8 cellular contexts compared by ENCODE assay signal in genomic region chr18:79987566-79987965, GRCh38. TPM values are rescaled to one million over a fixed set of nuclear protein-coding genes. Genes with fewer than 3 reads are reported as not detected.
DNase-seq lines count a peak whose midpoint lies in the region; ATAC-seq and TF ChIP-seq lines count a peak whose summit lies in the region.

No MANE protein-coding gene starts in this region.

- peaks cover 41% of the 10 kb centered on the region for H3K36me3 ChIP-seq in RWPE2 (ENCODE audit: low read depth)
- H3K36me3 ChIP-seq in fibroblast of lung (ENCODE audit: control insufficient read depth, insufficient read depth, low read length) = no peaks in the 10 kb centered on the region
- no peaks in the 10 kb centered on the region for H3K36me3 ChIP-seq in rectal smooth muscle tissue (ENCODE audit: control insufficient read depth, insufficient read depth, low read length)

- H3K4me1 ChIP-seq in RWPE2 (ENCODE audit: insufficient read depth, poor library complexity, severe bottlenecking) = peaks cover 4% of the 10 kb centered on the region
- H3K4me1 ChIP-seq in fibroblast of lung (ENCODE audit: control insufficient read depth, extremely low read depth, insufficient read depth, low read length) = peaks cover 2% of the 10 kb centered on the region
- peaks cover 14% of the 10 kb centered on the region for H3K4me1 ChIP-seq in rectal smooth muscle tissue (ENCODE audit: control insufficient read depth, insufficient read depth, low read length)

- H3K79me2 ChIP-seq in fibroblast of lung (ENCODE audit: control insufficient read depth, insufficient read depth, low read length) = peaks cover 57% of the 10 kb centered on the region

- TF ChIP-seq CTCF in RWPE2 (IDR thresholded peaks at IDR 0.05; ENCODE audit: poor library complexity, severe bottlenecking) (no peak), fibroblast of lung (conservative IDR thresholded peaks at IDR 0.05 in 1 of 2, IDR thresholded peaks at IDR 0.05 in 1 of 2; ENCODE audit: low read depth in 1 of 2, low read length in 2 of 2) (no peak)

- ATAC-seq in RWPE2 (ENCODE audit: low read depth) = no peak
- no peak for ATAC-seq in HG02884 (IDR thresholded peaks at IDR 0.05; ENCODE audit: unreplicated experiment)
- ATAC-seq in esophagus mucosa = no peak
- no peak for ATAC-seq in GM21619 (IDR thresholded peaks at IDR 0.05; ENCODE audit: unreplicated experiment)

- H3K4me2 ChIP-seq in fibroblast of lung (ENCODE audit: extremely low read depth, insufficient read depth, low read length) = peak overlapping the region; percentile 90

- DNase-seq in GM03348 (ENCODE audit: low spot score) = peak; percentile 29
- no peak for DNase-seq in RWPE2 (ENCODE audit: low spot score)
- peak; percentile 11 to 20 for DNase-seq in fibroblast of lung (ENCODE audit: low read depth in 2 of 2)
- DNase-seq in activated CD4-positive, CD25-positive, alpha-beta regulatory T cell (lab: John Stamatoyannopoulos, UW) = no peak

- H3K9ac ChIP-seq in fibroblast of lung (ENCODE audit: insufficient read depth, low read length) (peak overlapping the region; percentile 97), rectal smooth muscle tissue (ENCODE audit: low read length) (peak overlapping the region; percentile 92)

- H3K9me3 ChIP-seq in RWPE2 (ENCODE audit: severe bottlenecking) (no peaks in the 10 kb centered on the region), fibroblast of lung (ENCODE audit: control insufficient read depth, insufficient read depth, low read depth, low read length) (no peaks in the 10 kb centered on the region)

- H3K4me3 ChIP-seq in RWPE2 (ENCODE audit: severe bottlenecking) (peak overlapping the region; percentile 73), fibroblast of lung (replicated peaks in 1 of 4; ENCODE audit: control extremely low read depth in 1 of 4, insufficient read depth in 1 of 4, low read depth in 3 of 4, low read length in 4 of 4) (peak overlapping the region; percentile 82 to 96 (median 94)), rectal smooth muscle tissue (ENCODE audit: low read length) (peak overlapping the region; percentile 96)

- H4K20me1 ChIP-seq in fibroblast of lung (ENCODE audit: control insufficient read depth, extremely low read depth, insufficient read depth, low read length) = peaks cover 2% of the 10 kb centered on the region

- H3K27me3 ChIP-seq in RWPE2 (ENCODE audit: insufficient read depth, poor library complexity, severe bottlenecking) (no peaks in the 10 kb centered on the region), fibroblast of lung (ENCODE audit: control insufficient read depth, insufficient read depth, low read length) (no peaks in the 10 kb centered on the region), rectal smooth muscle tissue (ENCODE audit: control insufficient read depth, insufficient read depth, low read length) (no peaks in the 10 kb centered on the region)

- H2AFZ ChIP-seq in fibroblast of lung (ENCODE audit: low read length) = no peak overlapping the region

- H3K27ac ChIP-seq in RWPE2 (ENCODE audit: poor library complexity, severe bottlenecking) = peak overlapping the region; percentile 77
- peak overlapping the region; percentile 98 for H3K27ac ChIP-seq in fibroblast of lung (ENCODE audit: insufficient read depth, low read length)
- H3K27ac ChIP-seq in rectal smooth muscle tissue (ENCODE audit: low read depth, low read length) = no peak overlapping the region

RNA-seq across cellular contexts. Expression of gene TXNL4A, which starts 0.8 kb away (rescaled TPM):
- total RNA-seq in fibroblast of lung (21.1 and 39.5 TPM in 2 replicates), esophagus mucosa (77.1 TPM)
- polyA plus RNA-seq in fibroblast of lung = 101 and 117 TPM in 2 replicates
- 147 and 173 TPM in 2 replicates for polyA plus RNA-seq in fibroblast of lung (2012)
- polyA minus RNA-seq in fibroblast of lung (ENCODE audit: low replicate concordance) = 11.0 and 40.6 TPM in 2 replicates

RNA-seq across cellular contexts. Expression of gene HSBP1L1, which starts 23.1 kb away (rescaled TPM):
- total RNA-seq in fibroblast of lung (13.4 and 14.6 TPM in 2 replicates), esophagus mucosa (15.5 TPM)
- polyA plus RNA-seq in fibroblast of lung = 16.3 and 24.6 TPM in 2 replicates
- 21.4 and 30.2 TPM in 2 replicates for polyA plus RNA-seq in fibroblast of lung (2012)
- polyA minus RNA-seq in fibroblast of lung (ENCODE audit: low replicate concordance) = 2.5 and 7.1 TPM in 2 replicates

RNA-seq across cellular contexts. Expression of gene SLC66A2, which starts 36.1 kb away (rescaled TPM):
- total RNA-seq in fibroblast of lung (34.4 and 46.1 TPM in 2 replicates), esophagus mucosa (29.1 TPM)
- polyA plus RNA-seq in fibroblast of lung = 13.2 and 18.0 TPM in 2 replicates
- 27.1 and 36.7 TPM in 2 replicates for polyA plus RNA-seq in fibroblast of lung (2012)
- polyA minus RNA-seq in fibroblast of lung (ENCODE audit: low replicate concordance) = 18.5 and 19.5 TPM in 2 replicates

RNA-seq across cellular contexts. Expression of gene RBFA, which starts 46.7 kb away (rescaled TPM):
- 22.9 and 25.3 TPM in 2 replicates for total RNA-seq in fibroblast of lung
- polyA plus RNA-seq in fibroblast of lung = 25.3 and 27.7 TPM in 2 replicates
- 25.2 and 30.4 TPM in 2 replicates for polyA plus RNA-seq in fibroblast of lung (2012)
- polyA minus RNA-seq in fibroblast of lung (ENCODE audit: low replicate concordance) = 9.5 and 12.4 TPM in 2 replicates
- total RNA-seq in esophagus mucosa = 19.4 TPM

Comparison
In these comparisons a context has a peak if more than half of its experiments do, and no peak if none do; other contexts are left out.
1. DNase-seq: peak in GM03348 (single experiment) and fibroblast of lung (2 of 2); none in RWPE2 (single experiment) and activated CD4-positive, CD25-positive, alpha-beta regulatory T cell (0 of 4).
2. Peak in every context shown above with its lines, with median percentiles within 50 percentile points of each other: H3K4me3 ChIP-seq.